ENCODE assay signal across 8 cellular contexts in the genomic region with DNA sequence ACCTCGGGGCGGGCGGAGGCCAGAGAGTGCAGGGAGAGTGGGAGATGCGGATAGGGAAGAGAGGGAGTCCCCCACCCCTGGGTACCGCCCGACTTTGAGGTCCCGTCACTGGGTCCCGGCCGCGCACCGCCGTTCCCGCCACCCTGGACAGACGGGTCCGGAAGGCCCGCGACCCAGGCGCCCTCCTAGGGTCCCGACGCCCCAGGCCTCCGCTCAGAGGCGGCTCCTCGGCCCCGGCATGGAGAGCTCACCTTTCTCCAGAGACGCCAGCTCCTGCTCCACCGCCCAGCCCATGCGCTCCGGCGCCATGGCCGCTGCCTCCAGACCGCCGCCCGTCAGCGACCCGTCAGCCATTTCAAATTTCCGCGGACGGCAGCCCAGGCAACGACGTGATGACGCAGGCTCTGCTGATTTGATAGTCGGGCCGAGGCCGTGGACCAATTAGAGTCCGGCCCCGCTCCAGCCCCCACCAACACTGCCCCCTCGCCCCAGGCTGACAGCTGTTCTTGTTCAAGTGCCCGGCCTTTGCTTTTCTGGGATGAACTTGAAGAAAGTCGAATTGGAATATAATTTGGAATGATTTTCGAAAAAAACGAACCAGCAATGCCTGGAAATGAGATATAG. TPM values are rescaled to one million over a fixed set of nuclear protein-coding genes. Genes with fewer than 3 reads are reported as not detected.
DNase-seq lines count a peak whose midpoint lies in the region; ATAC-seq and TF ChIP-seq lines count a peak whose summit lies in the region.

A gene with protein sequence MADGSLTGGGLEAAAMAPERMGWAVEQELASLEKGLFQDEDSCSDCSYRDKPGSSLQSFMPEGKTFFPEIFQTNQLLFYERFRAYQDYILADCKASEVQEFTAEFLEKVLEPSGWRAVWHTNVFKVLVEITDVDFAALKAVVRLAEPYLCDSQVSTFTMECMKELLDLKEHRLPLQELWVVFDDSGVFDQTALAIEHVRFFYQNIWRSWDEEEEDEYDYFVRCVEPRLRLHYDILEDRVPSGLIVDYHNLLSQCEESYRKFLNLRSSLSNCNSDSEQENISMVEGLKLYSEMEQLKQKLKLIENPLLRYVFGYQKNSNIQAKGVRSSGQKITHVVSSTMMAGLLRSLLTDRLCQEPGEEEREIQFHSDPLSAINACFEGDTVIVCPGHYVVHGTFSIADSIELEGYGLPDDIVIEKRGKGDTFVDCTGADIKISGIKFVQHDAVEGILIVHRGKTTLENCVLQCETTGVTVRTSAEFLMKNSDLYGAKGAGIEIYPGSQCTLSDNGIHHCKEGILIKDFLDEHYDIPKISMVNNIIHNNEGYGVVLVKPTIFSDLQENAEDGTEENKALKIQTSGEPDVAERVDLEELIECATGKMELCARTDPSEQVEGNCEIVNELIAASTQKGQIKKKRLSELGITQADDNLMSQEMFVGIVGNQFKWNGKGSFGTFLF (minus strand): TSS at position 374 of the 624 bp plus-strand sequence. CDS start 20 bp downstream, at position 354.

- peak; percentile 23 to 63 (median 38) for DNase-seq in CD4-positive, alpha-beta T cell
- DNase-seq in NCI-H774 (lab: John Stamatoyannopoulos, UW) = peak; percentile 70
- peak; percentile 89 for DNase-seq in activated CD4-positive, alpha-beta memory T cell treated with anti-CD3 and anti-CD28 coated beads, Interleukin-2, amount 10 ng/mL, durations not matched to agents 7 days and 5 days
- peak; percentile 36 to 61 (median 39) for DNase-seq in effector memory CD4-positive, alpha-beta T cell
- peak; percentile 92 for DNase-seq in mesenchymal stem cell
- peak; percentile 36 for DNase-seq in stimulated activated CD8-positive, alpha-beta memory T cell treated with anti-CD3 and anti-CD28 coated beads, Interleukin-12 subunit alpha, Interleukin-12 subunit beta, amount 100 ng/mL, for 4 hours (ENCODE audit: low read depth)

- peak; percentile 79 for ATAC-seq in CD4-positive, alpha-beta T cell (ENCODE audit: poor library complexity)
- ATAC-seq in GM19395 (IDR thresholded peaks at IDR 0.05; ENCODE audit: unreplicated experiment) (peak; percentile 96), HG03521 (IDR thresholded peaks at IDR 0.05; ENCODE audit: unreplicated experiment) (peak; percentile 86)

- intact Hi-C loops in CD4-positive, alpha-beta T cell (cut with DNase I, micrococcal nuclease) = no loop called here

- H3K9me3 Mint-ChIP-seq in CD4-positive, alpha-beta T cell = no peaks in the 10 kb centered on the region
- H3K9me3 Mint-ChIP-seq in activated CD4-positive, alpha-beta memory T cell treated with anti-CD3 and anti-CD28 coated beads, Interleukin-2, amount 10 ng/mL, durations not matched to agents 7 days and 5 days = no peaks in the 10 kb centered on the region

- H2AK5ac ChIP-seq in mesenchymal stem cell (ENCODE audit: low read length, severe bottlenecking) = no peak within 1 kb of the TSS

- no peak within 1 kb of the TSS for H3K18ac ChIP-seq in mesenchymal stem cell (ENCODE audit: low read depth in 1 of 2, low read length in 2 of 2)

- no peaks in the 10 kb centered on the region for H3K36me3 Mint-ChIP-seq in CD4-positive, alpha-beta T cell (ENCODE audit: low read depth)
- peaks cover 31% of the 10 kb centered on the region for H3K36me3 Mint-ChIP-seq in activated CD4-positive, alpha-beta memory T cell treated with anti-CD3 and anti-CD28 coated beads, Interleukin-2, amount 10 ng/mL, durations not matched to agents 7 days and 5 days (ENCODE audit: low read depth)

- H2AFZ ChIP-seq in mesenchymal stem cell (ENCODE audit: low read depth, low read length) = peak within 1 kb of the TSS; percentile 86

- no peaks in the 10 kb centered on the region for H3K36me3 ChIP-seq in effector memory CD4-positive, alpha-beta T cell (ENCODE audit: control insufficient read depth, insufficient read depth, low read length)
- peaks cover 0 to 6% of the 10 kb centered on the region in 2 experiments for H3K36me3 ChIP-seq in mesenchymal stem cell (ENCODE audit: control insufficient read depth in 1 of 2, insufficient read depth in 2 of 2, low read depth in 1 of 2, low read length in 2 of 2)

- WGBS in mesenchymal stem cell = under 1% methylated on average over 46 of the region's 51 CpGs

- peaks cover 10% of the 10 kb centered on the region for H3K79me1 ChIP-seq in mesenchymal stem cell (replicated peaks; ENCODE audit: low read length, poor library complexity, severe bottlenecking)

- peak within 1 kb of the TSS; percentile 86 for H3K9ac ChIP-seq in mesenchymal stem cell (ENCODE audit: low read length)

- no peak within 1 kb of the TSS for H2BK12ac ChIP-seq in mesenchymal stem cell (ENCODE audit: low read length in 2 of 2)

- peak within 1 kb of the TSS; percentile 83 for H3K4me3 ChIP-seq in effector memory CD4-positive, alpha-beta T cell (ENCODE audit: insufficient read depth, low read depth, low read length, poor library complexity, severe bottlenecking)
- H3K4me3 ChIP-seq in mesenchymal stem cell (ENCODE audit: insufficient read depth in 1 of 2, low read depth in 1 of 2, low read length in 2 of 2) = peak within 1 kb of the TSS; percentile 91 to 92

- H3K27ac ChIP-seq in CD4-positive, alpha-beta T cell (ENCODE audit: low read depth, low read length) = no peak within 1 kb of the TSS
- no peak within 1 kb of the TSS for H3K27ac ChIP-seq in effector memory CD4-positive, alpha-beta T cell (ENCODE audit: insufficient read depth, low read length, poor library complexity, severe bottlenecking)
- H3K27ac ChIP-seq in mesenchymal stem cell (ENCODE audit: low read length, poor library complexity, severe bottlenecking) = no peak within 1 kb of the TSS

- H3K4me3 Mint-ChIP-seq in CD4-positive, alpha-beta T cell = peak within 1 kb of the TSS; percentile 83
- H3K4me3 Mint-ChIP-seq in activated CD4-positive, alpha-beta memory T cell treated with anti-CD3 and anti-CD28 coated beads, Interleukin-2, amount 10 ng/mL, durations not matched to agents 7 days and 5 days = peak within 1 kb of the TSS; percentile 93

- H3K9me3 ChIP-seq in CD4-positive, alpha-beta T cell (ENCODE audit: control insufficient read depth, low read length) = no peaks in the 10 kb centered on the region
- no peaks in the 10 kb centered on the region for H3K9me3 ChIP-seq in effector memory CD4-positive, alpha-beta T cell (ENCODE audit: control insufficient read depth, low read length)
- no peaks in the 10 kb centered on the region for H3K9me3 ChIP-seq in mesenchymal stem cell (ENCODE audit: control insufficient read depth, low read length)

- no peaks in the 10 kb centered on the region for H3K27me3 ChIP-seq in CD4-positive, alpha-beta T cell (ENCODE audit: control insufficient read depth, insufficient read depth, low read length)
- H3K27me3 ChIP-seq in effector memory CD4-positive, alpha-beta T cell (replicated peaks; ENCODE audit: control insufficient read depth, insufficient read depth, low read length, poor library complexity, severe bottlenecking) = no peaks in the 10 kb centered on the region
- H3K27me3 ChIP-seq in mesenchymal stem cell (ENCODE audit: control insufficient read depth in 1 of 2, insufficient read depth in 1 of 2, low read length in 2 of 2) = no peaks in the 10 kb centered on the region

- H4K91ac ChIP-seq in mesenchymal stem cell (ENCODE audit: low read length) = no peak within 1 kb of the TSS

- CTCF ChIA-PET in CD4-positive, alpha-beta T cell (lab: Charles Lee) = no interaction called here
- CTCF ChIA-PET in activated CD4-positive, alpha-beta memory T cell treated with anti-CD3 and anti-CD28 coated beads, Interleukin-2, amount 10 ng/mL, durations not matched to agents 7 days and 5 days (lab: Charles Lee) = interaction anchor here (1.3 kb wide), 1 partner anchor 287 kb away, joined by 6 read pairs; no protein-coding TSS in a partner anchor

- H2BK120ac ChIP-seq in mesenchymal stem cell (ENCODE audit: low read depth, low read length) = no peak within 1 kb of the TSS

- POLR2A ChIA-PET in CD4-positive, alpha-beta T cell (lab: Charles Lee) = no interaction called here
- POLR2A ChIA-PET in activated CD4-positive, alpha-beta memory T cell treated with anti-CD3 and anti-CD28 coated beads, Interleukin-2, amount 10 ng/mL, durations not matched to agents 7 days and 5 days (lab: Charles Lee) = interaction anchor here (0.6 to 3.5 kb wide), 17 partner anchors 9 to 352 kb away, joined by 3 to 24 read pairs (median 5); a partner anchor contains a TSS

- no peak within 1 kb of the TSS for H3K14ac ChIP-seq in mesenchymal stem cell (ENCODE audit: low read length in 2 of 2)

- H3K27ac Mint-ChIP-seq in CD4-positive, alpha-beta T cell = peak within 1 kb of the TSS; percentile 13
- peak within 1 kb of the TSS; percentile 91 for H3K27ac Mint-ChIP-seq in activated CD4-positive, alpha-beta memory T cell treated with anti-CD3 and anti-CD28 coated beads, Interleukin-2, amount 10 ng/mL, durations not matched to agents 7 days and 5 days

- H3K4ac ChIP-seq in mesenchymal stem cell (ENCODE audit: low read depth in 1 of 2, low read length in 2 of 2) = no peak within 1 kb of the TSS

- no peak for TF ChIP-seq CTCF in CD4-positive, alpha-beta T cell (IDR thresholded peaks at IDR 0.05)

- peak within 1 kb of the TSS; percentile 12 for H4K8ac ChIP-seq in mesenchymal stem cell (ENCODE audit: low read length)

- H3K23ac ChIP-seq in mesenchymal stem cell (ENCODE audit: low read length in 2 of 2) = no peak within 1 kb of the TSS

- H3K4me2 ChIP-seq in mesenchymal stem cell (ENCODE audit: low read length, poor library complexity, severe bottlenecking) = peak within 1 kb of the TSS; percentile 99

- H3K4me1 Mint-ChIP-seq in CD4-positive, alpha-beta T cell (ENCODE audit: low read depth) = peaks cover 16% of the 10 kb centered on the region
- peaks cover 37% of the 10 kb centered on the region for H3K4me1 Mint-ChIP-seq in activated CD4-positive, alpha-beta memory T cell treated with anti-CD3 and anti-CD28 coated beads, Interleukin-2, amount 10 ng/mL, durations not matched to agents 7 days and 5 days

- H3K4me1 ChIP-seq in effector memory CD4-positive, alpha-beta T cell (ENCODE audit: control insufficient read depth, insufficient read depth, low read length, poor library complexity, severe bottlenecking) = peaks cover 5% of the 10 kb centered on the region
- H3K4me1 ChIP-seq in mesenchymal stem cell (ENCODE audit: control insufficient read depth, insufficient read depth, low read depth, low read length) = peaks cover 7% of the 10 kb centered on the region

- H3K27me3 Mint-ChIP-seq in CD4-positive, alpha-beta T cell = peaks cover 4% of the 10 kb centered on the region
- H3K27me3 Mint-ChIP-seq in activated CD4-positive, alpha-beta memory T cell treated with anti-CD3 and anti-CD28 coated beads, Interleukin-2, amount 10 ng/mL, durations not matched to agents 7 days and 5 days = no peaks in the 10 kb centered on the region

- H2BK15ac ChIP-seq in mesenchymal stem cell (ENCODE audit: low read depth, poor library complexity, severe bottlenecking) = no peak within 1 kb of the TSS

- no peak within 1 kb of the TSS for H2BK5ac ChIP-seq in mesenchymal stem cell (ENCODE audit: low read depth, low read length, poor library complexity, severe bottlenecking)

RNA-seq across cellular contexts. Expression of the gene that starts here (rescaled TPM):
- total RNA-seq in CD4-positive, alpha-beta T cell = 1 to 10 TPM in 1 of 2 experiments, under 1 TPM in 1; 0.69 to 1.1 TPM
- total RNA-seq in activated CD4-positive, alpha-beta memory T cell treated with anti-CD3 and anti-CD28 coated beads, Interleukin-2, amount 10 ng/mL, durations not matched to agents 7 days and 5 days = 10 to 100 TPM; 51.0 to 52.5 TPM
- 3.5 TPM for polyA plus RNA-seq in mesenchymal stem cell (2013, experiment 1 of 2)
- 3.5 TPM for polyA plus RNA-seq in mesenchymal stem cell (2013, experiment 2 of 2)

Comparison
In these comparisons a context has a peak if more than half of its experiments do, and no peak if none do; other contexts are left out.
1. RNA of the gene that starts here (total RNA-seq): 51.0 to 52.5 TPM in activated CD4-positive, alpha-beta memory T cell treated with anti-CD3 and anti-CD28 coated beads, Interleukin-2, amount 10 ng/mL, durations not matched to agents 7 days and 5 days; 0.69 to 1.1 TPM in CD4-positive, alpha-beta T cell; every median in the first group is over 10 times any median in the second.
2. DNase-seq: peak in every context shown above with its lines; median percentile 92 in mesenchymal stem cell; 89 in activated CD4-positive, alpha-beta memory T cell treated with anti-CD3 and anti-CD28 coated beads, Interleukin-2, amount 10 ng/mL, durations not matched to agents 7 days and 5 days; 70 in NCI-H774; 39 in effector memory CD4-positive, alpha-beta T cell; 38 in CD4-positive, alpha-beta T cell; 36 in stimulated activated CD8-positive, alpha-beta memory T cell treated with anti-CD3 and anti-CD28 coated beads, Interleukin-12 subunit alpha, Interleukin-12 subunit beta, amount 100 ng/mL, for 4 hours.
3. Peak in every context shown above with its lines, with median percentiles within 50 percentile points of each other: ATAC-seq.